In genomic region chr15:89307046-89307587, GRCh38 we compare ENCODE assay signal across 16 cellular contexts. TPM values are rescaled to one million over a fixed set of nuclear protein-coding genes. Genes with fewer than 3 reads are reported as not detected.
DNase-seq lines count a peak whose midpoint lies in the region; ATAC-seq and TF ChIP-seq lines count a peak whose summit lies in the region.
"Had no signal": no experiment of that assay in that cellular context is flagged by ENCODE, and none has a peak within 500 bp of the region (broad histone marks: within the 10 kb centered on the region; RNA-seq: fewer than 3 reads in every experiment).

No MANE protein-coding gene starts in this region.

- TF ChIP-seq CTCF in fibroblast of pulmonary artery (IDR thresholded peaks at IDR 0.05; ENCODE audit: low read length, missing control alignments) = no peak

- no peaks in the 10 kb centered on the region for H3K9me3 Mint-ChIP-seq in activated CD8-positive, alpha-beta memory T cell treated with anti-CD3 and anti-CD28 coated beads, Interleukin-2, amount 10 ng/mL, durations not matched to agents 7 days and 5 days (ENCODE audit: low read depth)
- no peaks in the 10 kb centered on the region for H3K9me3 Mint-ChIP-seq in activated T-helper 1 cell treated with anti-CD3 and anti-CD28 coated beads, Interleukin-12 subunit alpha, Interleukin-12 subunit beta, Interleukin-2, Interleukin-4 antibody, amounts not matched to agents 30 ng/mL and 10 ng/mL and 1 ng/mL, durations not matched to agents 14 hours and 24 hours and 36 hours
- no peaks in the 10 kb centered on the region for H3K9me3 Mint-ChIP-seq in CD4-positive, alpha-beta memory T cell
- H3K9me3 Mint-ChIP-seq: activated T-cell treated with anti-CD3 and anti-CD28 coated beads, Interleukin-2, amount 50 U/mL, for 4 hours; neural crest cell had no signal

- peaks cover 10% of the 10 kb centered on the region for H3K4me1 Mint-ChIP-seq in activated CD8-positive, alpha-beta memory T cell treated with anti-CD3 and anti-CD28 coated beads, Interleukin-2, amount 10 ng/mL, durations not matched to agents 7 days and 5 days
- peaks cover 32% of the 10 kb centered on the region for H3K4me1 Mint-ChIP-seq in activated T-helper 1 cell treated with anti-CD3 and anti-CD28 coated beads, Interleukin-12 subunit alpha, Interleukin-12 subunit beta, Interleukin-2, Interleukin-4 antibody, amounts not matched to agents 30 ng/mL and 10 ng/mL and 1 ng/mL, durations not matched to agents 14 hours and 24 hours and 36 hours (ENCODE audit: low read depth)
- H3K4me1 Mint-ChIP-seq in CD4-positive, alpha-beta memory T cell = peaks cover 0 to 2% (median under 1%) of the 10 kb centered on the region in 4 donors
- H3K4me1 Mint-ChIP-seq: neural crest cell had no signal

- H3K4me3 Mint-ChIP-seq in activated CD8-positive, alpha-beta memory T cell treated with anti-CD3 and anti-CD28 coated beads, Interleukin-2, amount 10 ng/mL, durations not matched to agents 7 days and 5 days = no peak overlapping the region
- H3K4me3 Mint-ChIP-seq in activated T-helper 1 cell treated with anti-CD3 and anti-CD28 coated beads, Interleukin-12 subunit alpha, Interleukin-12 subunit beta, Interleukin-2, Interleukin-4 antibody, amounts not matched to agents 30 ng/mL and 10 ng/mL and 1 ng/mL, durations not matched to agents 14 hours and 24 hours and 36 hours = no peak overlapping the region
- no peak overlapping the region for H3K4me3 Mint-ChIP-seq in CD4-positive, alpha-beta memory T cell
- H3K4me3 Mint-ChIP-seq: activated T-cell treated with anti-CD3 and anti-CD28 coated beads, Interleukin-2, amount 50 U/mL, for 4 hours; neural crest cell had no signal

- peak overlapping the region; percentile 33 for H3K27ac Mint-ChIP-seq in activated CD8-positive, alpha-beta memory T cell treated with anti-CD3 and anti-CD28 coated beads, Interleukin-2, amount 10 ng/mL, durations not matched to agents 7 days and 5 days
- H3K27ac Mint-ChIP-seq in activated T-helper 1 cell treated with anti-CD3 and anti-CD28 coated beads, Interleukin-12 subunit alpha, Interleukin-12 subunit beta, Interleukin-2, Interleukin-4 antibody, amounts not matched to agents 30 ng/mL and 10 ng/mL and 1 ng/mL, durations not matched to agents 14 hours and 24 hours and 36 hours = peak overlapping the region; percentile 26
- peak overlapping the region in 2 of 7 donors; percentile 1 to 42 for H3K27ac Mint-ChIP-seq in CD4-positive, alpha-beta memory T cell

- H3K9me3 ChIP-seq in skeletal muscle satellite cell (replicated peaks; ENCODE audit: low read length) = peaks cover 3% of the 10 kb centered on the region
- H3K9me3 ChIP-seq in CD4-positive, alpha-beta memory T cell (ENCODE audit: control insufficient read depth in 1 of 2, low read length in 2 of 2) = no peaks in the 10 kb centered on the region

- H3K27me3 ChIP-seq in skeletal muscle satellite cell (ENCODE audit: control insufficient read depth, insufficient read depth, low read length) = no peaks in the 10 kb centered on the region
- H3K27me3 ChIP-seq in CD4-positive, alpha-beta memory T cell (ENCODE audit: insufficient read depth, low read length) = no peaks in the 10 kb centered on the region

- CTCF ChIA-PET in activated CD8-positive, alpha-beta memory T cell treated with anti-CD3 and anti-CD28 coated beads, Interleukin-2, amount 10 ng/mL, durations not matched to agents 7 days and 5 days (lab: Charles Lee) = interaction anchor here (1.0 kb wide), 1 partner anchor 100 kb away, joined by 4 read pairs; no protein-coding TSS in a partner anchor
- CTCF ChIA-PET in CD4-positive, alpha-beta memory T cell (lab: Charles Lee; ENCODE audit: partially characterized antibody) = interaction anchor here (1.2 kb wide), 1 partner anchor 34 kb away, joined by 3 read pairs; no protein-coding TSS in a partner anchor

- intact Hi-C loops in activated T-helper 1 cell treated with anti-CD3 and anti-CD28 coated beads, Interleukin-12 subunit alpha, Interleukin-12 subunit beta, Interleukin-2, Interleukin-4 antibody, amounts not matched to agents 30 ng/mL and 10 ng/mL and 1 ng/mL, durations not matched to agents 14 hours and 24 hours and 36 hours (cut with micrococcal nuclease) = no loop called here
- intact Hi-C loops in CD4-positive, alpha-beta memory T cell (cut with micrococcal nuclease) = no loop called here

- H3K9ac ChIP-seq in skeletal muscle satellite cell (ENCODE audit: low read depth, low read length) = peak overlapping the region; percentile 44

- no peak overlapping the region for H3K4me3 ChIP-seq in fibroblast of pulmonary artery (replicated peaks; ENCODE audit: low read depth, low read length)
- no peak overlapping the region for H3K4me3 ChIP-seq in skeletal muscle satellite cell (ENCODE audit: low read length)
- no peak overlapping the region for H3K4me3 ChIP-seq in CD4-positive, alpha-beta memory T cell (ENCODE audit: low read length in 2 of 2)

- no peak overlapping the region for H3K4me2 ChIP-seq in skeletal muscle satellite cell (ENCODE audit: low read length)

- H3K36me3 ChIP-seq in skeletal muscle satellite cell (ENCODE audit: insufficient read depth, low read length) = peaks cover 26% of the 10 kb centered on the region
- no peaks in the 10 kb centered on the region for H3K36me3 ChIP-seq in CD4-positive, alpha-beta memory T cell (ENCODE audit: insufficient read depth, low read length)

- H3K27me3 Mint-ChIP-seq in activated CD8-positive, alpha-beta memory T cell treated with anti-CD3 and anti-CD28 coated beads, Interleukin-2, amount 10 ng/mL, durations not matched to agents 7 days and 5 days = no peaks in the 10 kb centered on the region
- H3K27me3 Mint-ChIP-seq in activated T-helper 1 cell treated with anti-CD3 and anti-CD28 coated beads, Interleukin-12 subunit alpha, Interleukin-12 subunit beta, Interleukin-2, Interleukin-4 antibody, amounts not matched to agents 30 ng/mL and 10 ng/mL and 1 ng/mL, durations not matched to agents 14 hours and 24 hours and 36 hours (ENCODE audit: insufficient read depth) = no peaks in the 10 kb centered on the region
- H3K27me3 Mint-ChIP-seq in CD4-positive, alpha-beta memory T cell = no peaks in the 10 kb centered on the region

- DNase-seq in activated CD8-positive, alpha-beta memory T cell treated with anti-CD3 and anti-CD28 coated beads, Interleukin-2, amount 10 ng/mL, durations not matched to agents 7 days and 5 days = no peak
- DNase-seq in activated CD8-positive, alpha-beta memory T cell treated with anti-CD3 and anti-CD28 coated beads for 24 hours = no peak
- DNase-seq in activated T-helper 1 cell treated with anti-CD3 and anti-CD28 coated beads, Interleukin-12 subunit alpha, Interleukin-12 subunit beta, Interleukin-2, Interleukin-4 antibody, amounts not matched to agents 30 ng/mL and 10 ng/mL and 1 ng/mL, durations not matched to agents 14 hours and 24 hours and 36 hours (ENCODE audit: low spot score) = no peak
- DNase-seq in fibroblast of pulmonary artery (ENCODE audit: low read depth) = peak; percentile 30
- DNase-seq in NCI-H2107 (lab: John Stamatoyannopoulos, UW) = no peak
- no peak for DNase-seq in CD4-positive, alpha-beta memory T cell
- DNase-seq in NCI-H1930 (lab: John Stamatoyannopoulos, UW) = no peak
- DNase-seq: activated CD4-positive, CD25-positive, alpha-beta regulatory T cell treated with anti-CD3 and anti-CD28 coated beads, Interleukin-2, amount 50 U/mL, for 72 hours; activated T-cell treated with anti-CD3 and anti-CD28 coated beads, Interleukin-2, amount 50 U/mL, for 4 hours; NCI-H1105; NCI-H226; stimulated activated CD4-positive, alpha-beta T cell treated with anti-CD3 and anti-CD28 coated beads, Interleukin-12 subunit alpha, Interleukin-12 subunit beta, amount 100 ng/mL, for 4 hours; SW 1271 had no signal

- POLR2A ChIA-PET in CD4-positive, alpha-beta memory T cell (lab: Charles Lee; ENCODE audit: partially characterized antibody) = no interaction called here

- no peak overlapping the region for H3K27ac ChIP-seq in CD4-positive, alpha-beta memory T cell (ENCODE audit: low read depth, low read length)

- ATAC-seq in activated CD8-positive, alpha-beta memory T cell treated with anti-CD3 and anti-CD28 coated beads, Interleukin-2, amount 10 ng/mL, durations not matched to agents 7 days and 5 days = no peak
- ATAC-seq: activated T-cell treated with anti-CD3 and anti-CD28 coated beads, Interleukin-2, amount 50 U/mL, for 4 hours; HepG2 had no signal

- H3K4me1 ChIP-seq in skeletal muscle satellite cell (ENCODE audit: control insufficient read depth, insufficient read depth, low read length) = peaks cover 17% of the 10 kb centered on the region
- no peaks in the 10 kb centered on the region for H3K4me1 ChIP-seq in CD4-positive, alpha-beta memory T cell (ENCODE audit: insufficient read depth, low read length)

- H3K36me3 Mint-ChIP-seq in activated CD8-positive, alpha-beta memory T cell treated with anti-CD3 and anti-CD28 coated beads, Interleukin-2, amount 10 ng/mL, durations not matched to agents 7 days and 5 days = peaks cover 76% of the 10 kb centered on the region
- H3K36me3 Mint-ChIP-seq in activated T-helper 1 cell treated with anti-CD3 and anti-CD28 coated beads, Interleukin-12 subunit alpha, Interleukin-12 subunit beta, Interleukin-2, Interleukin-4 antibody, amounts not matched to agents 30 ng/mL and 10 ng/mL and 1 ng/mL, durations not matched to agents 14 hours and 24 hours and 36 hours (ENCODE audit: low read depth) = peaks cover 62% of the 10 kb centered on the region
- H3K36me3 Mint-ChIP-seq in CD4-positive, alpha-beta memory T cell = peaks cover 10 to 11% of the 10 kb centered on the region in 2 donors

RNA-seq across cellular contexts. Expression of gene POLG, which starts 27.5 kb away (rescaled TPM):
- 100 to 1,000 TPM; 117 to 119 TPM for total RNA-seq in activated CD8-positive, alpha-beta memory T cell treated with anti-CD3 and anti-CD28 coated beads, Interleukin-2, amount 10 ng/mL, durations not matched to agents 7 days and 5 days
- 116 and 134 TPM in 2 replicates for total RNA-seq in activated T-helper 1 cell treated with anti-CD3 and anti-CD28 coated beads, Interleukin-12 subunit alpha, Interleukin-12 subunit beta, Interleukin-2, Interleukin-4 antibody, amounts not matched to agents 30 ng/mL and 10 ng/mL and 1 ng/mL, durations not matched to agents 14 hours and 24 hours and 36 hours
- 71.2 and 77.6 TPM in 2 replicates for total RNA-seq in skeletal muscle satellite cell (2012; rRNA removed)
- 100 to 1,000 TPM; 148 to 151 TPM for total RNA-seq in CD4-positive, alpha-beta memory T cell
- 10 to 100 TPM; 19.4 to 51.4 TPM for polyA plus RNA-seq in CD4-positive, alpha-beta memory T cell
